1 cellular context compared by ENCODE assay signal in genomic region chr1:234519506-234519905, GRCh38.
TF ChIP-seq lines count a peak whose summit lies in the region.

No MANE protein-coding gene starts in this region.

TF ChIP-seq in H1, 55 proteins besides CTCF, POLR2A, EP300 and RAD21:
- no peak for TF ChIP-seq ASH2L (IDR thresholded peaks at IDR 0.05; ENCODE audit: low read length)
- TF ChIP-seq RFX5 (IDR thresholded peaks at IDR 0.05; ENCODE audit: borderline replicate concordance, low read depth, low read length), result no peak
- TF ChIP-seq MAX (IDR thresholded peaks at IDR 0.05), result no peak
- no peak for TF ChIP-seq GABPA (IDR thresholded peaks at IDR 0.05; ENCODE audit: borderline replicate concordance, insufficient read depth, low read length)
- no peak for TF ChIP-seq SP2 (IDR thresholded peaks at IDR 0.05; ENCODE audit: low read length)
TF ChIP-seq in H1: peak in this region for 0.
